In genomic region chr11:111777094-111778046, GRCh38 we compare ENCODE assay signal across 7 cellular contexts. TPM values are rescaled to one million over a fixed set of nuclear protein-coding genes. Genes with fewer than 3 reads are reported as not detected.
A peak's percentile ranks its signal among the peaks of the same experiment; 100 is the strongest.
DNase-seq lines count a peak whose midpoint lies in the region; ATAC-seq, FAIRE-seq and TF ChIP-seq lines count a peak whose summit lies in the region.

No MANE protein-coding gene starts in this region.

- H3K9me3 ChIP-seq in DOHH2 (ENCODE audit: control insufficient read depth, insufficient read depth, low read length) (no peaks in the 10 kb centered on the region), right cardiac atrium (ENCODE audit: control insufficient read depth, low read length) (no peaks in the 10 kb centered on the region), small intestine (ENCODE audit: control insufficient read depth, low read depth) (no peaks in the 10 kb centered on the region)

- H3F3A ChIP-seq in DOHH2 (ENCODE audit: control insufficient read depth, insufficient read depth): no peaks in the 10 kb centered on the region

- 60% methylated on average over 4 of the region's 4 CpGs for WGBS in right cardiac atrium
- 41 to 60% (median 56%) methylated on average over 4 of the region's 4 CpGs for WGBS in small intestine, 3 donors

- no peak for FAIRE-seq in small intestine (lab: Jason Lieb, UNC)

- no peaks in the 10 kb centered on the region for H4K20me1 ChIP-seq in DOHH2 (ENCODE audit: control insufficient read depth, insufficient read depth, low read depth, low read length)

- H3K27ac ChIP-seq in DOHH2 (ENCODE audit: low read depth, low read length) (peak overlapping the region; percentile 22), right cardiac atrium (ENCODE audit: low read length) (no peak overlapping the region), small intestine (ENCODE audit: low read depth in 1 of 2, low read length in 1 of 2) (no peak overlapping the region)

- peak; percentile 45 for ATAC-seq in GM19328 (IDR thresholded peaks at IDR 0.05; ENCODE audit: unreplicated experiment)
- peak; percentile 60 for ATAC-seq in HG03439 (IDR thresholded peaks at IDR 0.05; ENCODE audit: unreplicated experiment)
- ATAC-seq in right cardiac atrium: peak; percentile 74 to 76

- H3K4me1 ChIP-seq in DOHH2 (ENCODE audit: control insufficient read depth, low read length): peaks cover 17% of the 10 kb centered on the region
- no peaks in the 10 kb centered on the region for H3K4me1 ChIP-seq in right cardiac atrium (ENCODE audit: control insufficient read depth, insufficient read depth, low read length)
- peaks cover 1 to 2% of the 10 kb centered on the region in 2 donors for H3K4me1 ChIP-seq in small intestine (ENCODE audit: control insufficient read depth in 2 of 2, insufficient read depth in 1 of 2, low read depth in 1 of 2, low read length in 1 of 2)

- no peaks in the 10 kb centered on the region for H3K79me2 ChIP-seq in DOHH2 (ENCODE audit: control insufficient read depth, low read length)

- peak; percentile 82 for TF ChIP-seq CTCF in DOHH2 (IDR thresholded peaks at IDR 0.05; ENCODE audit: low read depth, low read length, poor library complexity, severe bottlenecking)

- peak overlapping the region; percentile 50 for H3K4me2 ChIP-seq in DOHH2 (ENCODE audit: low read length)

- H3K4me3 ChIP-seq in DOHH2 (ENCODE audit: low read length): peak overlapping the region; percentile 27
- H3K4me3 ChIP-seq in right cardiac atrium (ENCODE audit: low read length): no peak overlapping the region
- no peak overlapping the region for H3K4me3 ChIP-seq in small intestine (ENCODE audit: low read depth in 1 of 2, low read length in 2 of 2)

- H3K36me3 ChIP-seq in DOHH2 (ENCODE audit: control insufficient read depth, low read length): no peaks in the 10 kb centered on the region
- no peaks in the 10 kb centered on the region for H3K36me3 ChIP-seq in small intestine (ENCODE audit: control insufficient read depth in 2 of 2, insufficient read depth in 2 of 2, low read length in 2 of 2)

- peak; percentile 55 for DNase-seq in NCI-H460 (ENCODE audit: extremely low read depth, low read depth)
- peak; percentile 53 for DNase-seq in amniotic stem cell (lab: John Stamatoyannopoulos, UW)
- no peak for DNase-seq in right cardiac atrium
- peak; percentile 80 for DNase-seq in small intestine

- no peaks in the 10 kb centered on the region for H3K9me2 ChIP-seq in DOHH2 (replicated peaks; ENCODE audit: control insufficient read depth, low read length)

- H3K27me3 ChIP-seq in DOHH2 (ENCODE audit: control insufficient read depth, low read length): no peaks in the 10 kb centered on the region
- H3K27me3 ChIP-seq in right cardiac atrium (ENCODE audit: control insufficient read depth, insufficient read depth): no peaks in the 10 kb centered on the region
- H3K27me3 ChIP-seq in small intestine (ENCODE audit: control insufficient read depth in 2 of 2, insufficient read depth in 2 of 2, low read length in 2 of 2): no peaks in the 10 kb centered on the region

- intact Hi-C loops in right cardiac atrium (cut with DNase I): loop anchor here in 3 of 4 donors (5.0 to 10.0 kb wide), 3 partner anchors 57 to 193 kb away; partner anchors contain the start of gene SIK2 (in 3 of the 3)

RNA-seq across cellular contexts. Expression of gene PPP2R1B, which starts 11.2 kb away (rescaled TPM):
- 20.4 and 20.5 TPM in 2 replicates for total RNA-seq in NCI-H460 (2014; rRNA removed; shearing (Covaris generic))
- polyA plus RNA-seq in NCI-H460 (2014; cell fraction: nucleus; rRNA removed): 14.7 and 16.1 TPM in 2 replicates
- total RNA-seq in right cardiac atrium: 10 to 100 TPM in 2 of 4 donors, 1 to 10 TPM in 2; 9.6 to 19.7 (median 10.3) TPM
- 5.7 TPM for polyA plus RNA-seq in right cardiac atrium
- polyA plus RNA-seq in small intestine: 10 to 100 TPM in 2 of 3 donors, 1 to 10 TPM in 1; 9.5 to 16.5 (median 12.3) TPM

Comparison
In these comparisons a context has a peak if more than half of its experiments do, and no peak if none do; other contexts are left out.
1. DNase-seq: peak in NCI-H460 (single experiment), amniotic stem cell (single experiment) and small intestine (single experiment); none in right cardiac atrium (0 of 3).
2. Peak in every context shown above with its lines, with median percentiles within 50 percentile points of each other: ATAC-seq.